In the genomic region with DNA sequence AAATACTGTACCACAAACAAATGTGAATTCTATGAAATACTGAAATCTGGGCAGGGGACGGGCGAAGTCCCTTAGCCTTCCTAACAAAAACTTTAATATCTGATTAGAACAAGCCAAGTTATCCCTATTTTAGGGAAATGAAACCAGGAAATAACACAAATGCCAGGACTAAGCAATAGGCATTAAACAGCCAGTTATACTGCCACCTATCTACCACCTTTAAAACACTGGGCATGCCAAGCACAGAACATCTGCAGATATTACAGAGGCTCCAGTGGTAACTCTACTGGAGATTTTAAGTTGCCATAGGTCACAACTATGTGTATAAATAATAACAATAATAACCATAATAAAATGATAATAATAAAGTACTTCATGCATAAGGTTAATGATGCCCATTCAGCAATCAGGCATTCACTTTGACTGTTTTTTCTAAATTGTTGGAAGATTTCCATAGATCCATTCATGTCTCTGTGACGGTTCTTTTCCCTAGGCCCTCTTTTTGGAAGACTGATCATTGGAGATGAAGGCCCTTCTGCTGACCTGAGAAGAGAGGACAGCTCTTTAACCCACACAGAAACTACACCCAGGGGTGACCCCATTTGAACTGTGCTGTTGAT, we compare ENCODE assay signal across 9 cellular contexts.
DNase-seq lines count a peak whose midpoint lies in the region; ATAC-seq and TF ChIP-seq lines count a peak whose summit lies in the region.
"Had no signal": no experiment of that assay in that cellular context is flagged by ENCODE, and none has a peak within 500 bp of the region (broad histone marks: within the 10 kb centered on the region; RNA-seq: fewer than 3 reads in every experiment).

No MANE protein-coding gene starts in this region.

- peak; percentile 29 to 49 for DNase-seq in AML-193 (lab: John Stamatoyannopoulos, UW)
- DNase-seq in HEK293T (ENCODE audit: extremely low spot score) = peak; percentile 15
- peak; percentile 15 for DNase-seq in iris pigment epithelial cell (ENCODE audit: low read depth)
- DNase-seq: stomach had no signal

- POLR2A ChIA-PET in HEK293T (lab: Yijun Ruan, JAX) = no interaction called here

- ATAC-seq in SK-N-SH treated with all-trans-retinoic acid at 6 μM for 48 hours (peak; percentile 91), GM21390 (IDR thresholded peaks at IDR 0.05; ENCODE audit: unreplicated experiment) (no peak), HG03520 (IDR thresholded peaks at IDR 0.05; ENCODE audit: unreplicated experiment) (no peak), GM19023 (IDR thresholded peaks at IDR 0.05; ENCODE audit: unreplicated experiment) (no peak), GM18517 (IDR thresholded peaks at IDR 0.05; ENCODE audit: unreplicated experiment) (no peak)

- CTCF ChIA-PET in HEK293T (lab: Yijun Ruan, JAX) = no interaction called here

TF ChIP-seq in HEK293T, 16 proteins besides CTCF, POLR2A, EP300 and RAD21:
- TF ChIP-seq FOXA1 (IDR thresholded peaks at IDR 0.05) = no peak

TF ChIP-seq in SK-N-SH treated with all-trans-retinoic acid at 6 μM for 48 hours, 23 proteins besides CTCF, POLR2A, EP300 and RAD21:
- TF ChIP-seq GLIS3 (CRISPR knock-in tag; IDR thresholded peaks at IDR 0.05) (no peak), TCF4 (CRISPR knock-in tag; IDR thresholded peaks at IDR 0.05; ENCODE audit: borderline replicate concordance) (no peak), TOX (CRISPR knock-in tag; IDR thresholded peaks at IDR 0.05; ENCODE audit: borderline replicate concordance) (no peak), ZFP30 (CRISPR knock-in tag; IDR thresholded peaks at IDR 0.05) (no peak), RARB (CRISPR knock-in tag; IDR thresholded peaks at IDR 0.05) (no peak), ZNF70 (CRISPR knock-in tag; IDR thresholded peaks at IDR 0.05) (no peak), BACH2 (CRISPR knock-in tag; IDR thresholded peaks at IDR 0.05; ENCODE audit: borderline replicate concordance) (no peak), PPARA (CRISPR knock-in tag; IDR thresholded peaks at IDR 0.05; ENCODE audit: borderline replicate concordance) (no peak), SNAI2 (CRISPR knock-in tag; IDR thresholded peaks at IDR 0.05) (no peak), ZFP3 (CRISPR knock-in tag; IDR thresholded peaks at IDR 0.05) (no peak)
- TF ChIP-seq, protein P1, sequence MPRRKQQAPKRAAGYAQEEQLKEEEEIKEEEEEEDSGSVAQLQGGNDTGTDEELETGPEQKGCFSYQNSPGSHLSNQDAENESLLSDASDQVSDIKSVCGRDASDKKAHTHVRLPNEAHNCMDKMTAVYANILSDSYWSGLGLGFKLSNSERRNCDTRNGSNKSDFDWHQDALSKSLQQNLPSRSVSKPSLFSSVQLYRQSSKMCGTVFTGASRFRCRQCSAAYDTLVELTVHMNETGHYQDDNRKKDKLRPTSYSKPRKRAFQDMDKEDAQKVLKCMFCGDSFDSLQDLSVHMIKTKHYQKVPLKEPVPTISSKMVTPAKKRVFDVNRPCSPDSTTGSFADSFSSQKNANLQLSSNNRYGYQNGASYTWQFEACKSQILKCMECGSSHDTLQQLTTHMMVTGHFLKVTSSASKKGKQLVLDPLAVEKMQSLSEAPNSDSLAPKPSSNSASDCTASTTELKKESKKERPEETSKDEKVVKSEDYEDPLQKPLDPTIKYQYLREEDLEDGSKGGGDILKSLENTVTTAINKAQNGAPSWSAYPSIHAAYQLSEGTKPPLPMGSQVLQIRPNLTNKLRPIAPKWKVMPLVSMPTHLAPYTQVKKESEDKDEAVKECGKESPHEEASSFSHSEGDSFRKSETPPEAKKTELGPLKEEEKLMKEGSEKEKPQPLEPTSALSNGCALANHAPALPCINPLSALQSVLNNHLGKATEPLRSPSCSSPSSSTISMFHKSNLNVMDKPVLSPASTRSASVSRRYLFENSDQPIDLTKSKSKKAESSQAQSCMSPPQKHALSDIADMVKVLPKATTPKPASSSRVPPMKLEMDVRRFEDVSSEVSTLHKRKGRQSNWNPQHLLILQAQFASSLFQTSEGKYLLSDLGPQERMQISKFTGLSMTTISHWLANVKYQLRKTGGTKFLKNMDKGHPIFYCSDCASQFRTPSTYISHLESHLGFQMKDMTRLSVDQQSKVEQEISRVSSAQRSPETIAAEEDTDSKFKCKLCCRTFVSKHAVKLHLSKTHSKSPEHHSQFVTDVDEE (CRISPR knock-in tag; IDR thresholded peaks at IDR 0.05) = no peak
- TF ChIP-seq, protein P2, sequence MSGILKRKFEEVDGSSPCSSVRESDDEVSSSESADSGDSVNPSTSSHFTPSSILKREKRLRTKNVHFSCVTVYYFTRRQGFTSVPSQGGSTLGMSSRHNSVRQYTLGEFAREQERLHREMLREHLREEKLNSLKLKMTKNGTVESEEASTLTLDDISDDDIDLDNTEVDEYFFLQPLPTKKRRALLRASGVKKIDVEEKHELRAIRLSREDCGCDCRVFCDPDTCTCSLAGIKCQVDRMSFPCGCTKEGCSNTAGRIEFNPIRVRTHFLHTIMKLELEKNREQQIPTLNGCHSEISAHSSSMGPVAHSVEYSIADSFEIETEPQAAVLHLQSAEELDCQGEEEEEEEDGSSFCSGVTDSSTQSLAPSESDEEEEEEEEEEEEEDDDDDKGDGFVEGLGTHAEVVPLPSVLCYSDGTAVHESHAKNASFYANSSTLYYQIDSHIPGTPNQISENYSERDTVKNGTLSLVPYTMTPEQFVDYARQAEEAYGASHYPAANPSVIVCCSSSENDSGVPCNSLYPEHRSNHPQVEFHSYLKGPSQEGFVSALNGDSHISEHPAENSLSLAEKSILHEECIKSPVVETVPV (CRISPR knock-in tag; IDR thresholded peaks at IDR 0.05) = no peak
